Comparison of ENCODE assay signal across 1 cellular context in the genomic region with DNA sequence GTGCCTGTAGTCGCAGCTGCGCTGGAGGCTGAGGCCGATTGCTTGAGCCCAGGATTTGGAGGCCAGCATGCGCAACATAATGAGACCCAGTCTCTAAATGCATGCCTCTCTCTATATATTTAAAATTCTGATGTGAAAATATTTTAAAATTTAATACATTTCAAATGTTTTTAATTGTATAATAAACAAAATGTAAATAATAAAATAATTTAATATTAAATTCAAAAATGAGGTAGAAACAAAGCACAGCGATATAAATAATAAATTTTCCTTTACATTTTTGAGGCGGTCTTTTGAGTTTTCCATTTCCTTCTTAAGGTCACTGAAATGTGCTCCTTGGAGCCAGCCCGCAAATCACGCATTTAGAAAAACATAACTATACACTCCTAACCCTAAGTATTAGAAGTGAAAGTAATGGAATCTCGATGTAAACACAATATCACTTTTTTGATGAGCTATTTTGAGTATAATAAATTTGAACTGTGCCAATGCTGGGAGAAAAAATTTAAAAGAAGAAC.
TF ChIP-seq lines count a peak whose summit lies in the region.

No MANE protein-coding gene starts in this region.

TF ChIP-seq in K562, 482 proteins besides CTCF, POLR2A, EP300 and RAD21:
- TF ChIP-seq ZBTB40 (IDR thresholded peaks at IDR 0.05): peak; percentile 68
- TF ChIP-seq ZBTB40 (CRISPR knock-in tag; IDR thresholded peaks at IDR 0.05): no peak
- 0 out of 2 replicates have a peak, but pooled peaks have one; percentile 8 for TF ChIP-seq STAT5A (IDR thresholded peaks at IDR 0.05; ENCODE audit: borderline replicate concordance, low read length)
- no peak for TF ChIP-seq MLLT1 (IDR thresholded peaks at IDR 0.05)
- TF ChIP-seq ELF2 (CRISPR knock-in tag; IDR thresholded peaks at IDR 0.05): peak; percentile 30; the same call in 1 of the 2 replicates
- TF ChIP-seq ZNF140 (CRISPR knock-in tag; IDR thresholded peaks at IDR 0.05): no peak
- TF ChIP-seq, protein P1, sequence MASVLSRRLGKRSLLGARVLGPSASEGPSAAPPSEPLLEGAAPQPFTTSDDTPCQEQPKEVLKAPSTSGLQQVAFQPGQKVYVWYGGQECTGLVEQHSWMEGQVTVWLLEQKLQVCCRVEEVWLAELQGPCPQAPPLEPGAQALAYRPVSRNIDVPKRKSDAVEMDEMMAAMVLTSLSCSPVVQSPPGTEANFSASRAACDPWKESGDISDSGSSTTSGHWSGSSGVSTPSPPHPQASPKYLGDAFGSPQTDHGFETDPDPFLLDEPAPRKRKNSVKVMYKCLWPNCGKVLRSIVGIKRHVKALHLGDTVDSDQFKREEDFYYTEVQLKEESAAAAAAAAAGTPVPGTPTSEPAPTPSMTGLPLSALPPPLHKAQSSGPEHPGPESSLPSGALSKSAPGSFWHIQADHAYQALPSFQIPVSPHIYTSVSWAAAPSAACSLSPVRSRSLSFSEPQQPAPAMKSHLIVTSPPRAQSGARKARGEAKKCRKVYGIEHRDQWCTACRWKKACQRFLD (CRISPR knock-in tag; IDR thresholded peaks at IDR 0.05): 0 out of 2 replicates have a peak, but pooled peaks have one; percentile 47
- 0 out of 4 replicates have a peak, but pooled peaks of 1 of the 2 experiments have one; percentile 12 for TF ChIP-seq CSDE1 (IDR thresholded peaks at IDR 0.05)
- TF ChIP-seq SMARCC2 (IDR thresholded peaks at IDR 0.05; ENCODE audit: low read depth): 0 out of 2 replicates have a peak, but pooled peaks have one; percentile 34
- TF ChIP-seq HMG20A (CRISPR knock-in tag; conservative IDR thresholded peaks at IDR 0.05): no peak
- 0 out of 2 replicates have a peak, but pooled peaks have one; percentile 35 for TF ChIP-seq ZNF175 (CRISPR knock-in tag; IDR thresholded peaks at IDR 0.05; ENCODE audit: low read depth)
- TF ChIP-seq, protein P2, sequence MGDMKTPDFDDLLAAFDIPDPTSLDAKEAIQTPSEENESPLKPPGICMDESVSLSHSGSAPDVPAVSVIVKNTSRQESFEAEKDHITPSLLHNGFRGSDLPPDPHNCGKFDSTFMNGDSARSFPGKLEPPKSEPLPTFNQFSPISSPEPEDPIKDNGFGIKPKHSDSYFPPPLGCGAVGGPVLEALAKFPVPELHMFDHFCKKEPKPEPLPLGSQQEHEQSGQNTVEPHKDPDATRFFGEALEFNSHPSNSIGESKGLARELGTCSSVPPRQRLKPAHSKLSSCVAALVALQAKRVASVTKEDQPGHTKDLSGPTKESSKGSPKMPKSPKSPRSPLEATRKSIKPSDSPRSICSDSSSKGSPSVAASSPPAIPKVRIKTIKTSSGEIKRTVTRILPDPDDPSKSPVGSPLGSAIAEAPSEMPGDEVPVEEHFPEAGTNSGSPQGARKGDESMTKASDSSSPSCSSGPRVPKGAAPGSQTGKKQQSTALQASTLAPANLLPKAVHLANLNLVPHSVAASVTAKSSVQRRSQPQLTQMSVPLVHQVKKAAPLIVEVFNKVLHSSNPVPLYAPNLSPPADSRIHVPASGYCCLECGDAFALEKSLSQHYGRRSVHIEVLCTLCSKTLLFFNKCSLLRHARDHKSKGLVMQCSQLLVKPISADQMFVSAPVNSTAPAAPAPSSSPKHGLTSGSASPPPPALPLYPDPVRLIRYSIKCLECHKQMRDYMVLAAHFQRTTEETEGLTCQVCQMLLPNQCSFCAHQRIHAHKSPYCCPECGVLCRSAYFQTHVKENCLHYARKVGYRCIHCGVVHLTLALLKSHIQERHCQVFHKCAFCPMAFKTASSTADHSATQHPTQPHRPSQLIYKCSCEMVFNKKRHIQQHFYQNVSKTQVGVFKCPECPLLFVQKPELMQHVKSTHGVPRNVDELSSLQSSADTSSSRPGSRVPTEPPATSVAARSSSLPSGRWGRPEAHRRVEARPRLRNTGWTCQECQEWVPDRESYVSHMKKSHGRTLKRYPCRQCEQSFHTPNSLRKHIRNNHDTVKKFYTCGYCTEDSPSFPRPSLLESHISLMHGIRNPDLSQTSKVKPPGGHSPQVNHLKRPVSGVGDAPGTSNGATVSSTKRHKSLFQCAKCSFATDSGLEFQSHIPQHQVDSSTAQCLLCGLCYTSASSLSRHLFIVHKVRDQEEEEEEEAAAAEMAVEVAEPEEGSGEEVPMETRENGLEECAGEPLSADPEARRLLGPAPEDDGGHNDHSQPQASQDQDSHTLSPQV (IDR thresholded peaks at IDR 0.05): peak; percentile 72; the same call in 1 of the 2 replicates
- TF ChIP-seq HDAC3 (IDR thresholded peaks at IDR 0.05; ENCODE audit: borderline replicate concordance, partially characterized antibody): peak; percentile 27
- TF ChIP-seq NCOA6 (IDR thresholded peaks at IDR 0.05): 0 out of 2 replicates have a peak, but pooled peaks have one; percentile 23
- TF ChIP-seq, protein P3, sequence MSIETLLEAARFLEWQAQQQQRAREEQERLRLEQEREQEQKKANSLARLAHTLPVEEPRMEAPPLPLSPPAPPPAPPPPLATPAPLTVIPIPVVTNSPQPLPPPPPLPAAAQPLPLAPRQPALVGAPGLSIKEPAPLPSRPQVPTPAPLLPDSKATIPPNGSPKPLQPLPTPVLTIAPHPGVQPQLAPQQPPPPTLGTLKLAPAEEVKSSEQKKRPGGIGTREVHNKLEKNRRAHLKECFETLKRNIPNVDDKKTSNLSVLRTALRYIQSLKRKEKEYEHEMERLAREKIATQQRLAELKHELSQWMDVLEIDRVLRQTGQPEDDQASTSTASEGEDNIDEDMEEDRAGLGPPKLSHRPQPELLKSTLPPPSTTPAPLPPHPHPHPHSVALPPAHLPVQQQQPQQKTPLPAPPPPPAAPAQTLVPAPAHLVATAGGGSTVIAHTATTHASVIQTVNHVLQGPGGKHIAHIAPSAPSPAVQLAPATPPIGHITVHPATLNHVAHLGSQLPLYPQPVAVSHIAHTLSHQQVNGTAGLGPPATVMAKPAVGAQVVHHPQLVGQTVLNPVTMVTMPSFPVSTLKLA (conservative IDR thresholded peaks at IDR 0.05): 0 out of 4 replicates have a peak, but pooled peaks of 1 of the 2 experiments have one; percentile 70
